Comparison of ENCODE assay signal across 9 cellular contexts in the genomic region with DNA sequence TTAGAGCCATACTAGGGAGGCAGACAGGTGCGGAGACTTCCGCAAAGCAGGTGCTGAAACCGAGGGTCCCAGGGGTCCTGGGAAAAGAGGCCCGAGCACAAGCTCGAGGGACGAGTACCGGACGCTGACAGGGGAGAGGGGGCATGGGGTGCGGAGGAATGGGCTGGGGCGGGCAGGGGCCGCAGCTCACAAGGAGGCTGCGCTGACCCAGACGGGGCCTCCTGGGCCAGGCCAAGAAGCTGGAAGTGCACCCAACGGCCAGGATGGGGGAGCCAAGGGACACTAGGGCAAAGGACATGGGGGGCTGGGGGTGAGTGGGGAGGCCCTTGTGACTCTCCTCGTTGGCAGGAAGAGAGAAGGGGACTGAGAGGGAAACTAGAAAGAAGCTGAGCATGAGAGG. TPM values are rescaled to one million over a fixed set of nuclear protein-coding genes. Genes with fewer than 3 reads are reported as not detected.
DNase-seq lines count a peak whose midpoint lies in the region; ATAC-seq and TF ChIP-seq lines count a peak whose summit lies in the region.
"Had no signal": no experiment of that assay in that cellular context is flagged by ENCODE, and none has a peak within 500 bp of the region (broad histone marks: within the 10 kb centered on the region; RNA-seq: fewer than 3 reads in every experiment).

No MANE protein-coding gene starts in this region.

- no peak for TF ChIP-seq EP300 in ovary (IDR thresholded peaks at IDR 0.05)

- no peak overlapping the region for H3K27ac ChIP-seq in ovary

- no peaks in the 10 kb centered on the region for H3K36me3 Mint-ChIP-seq in stimulated activated naive CD8-positive, alpha-beta T cell treated with anti-CD3 and anti-CD28 coated beads, Interleukin-15, Interleukin-2, amounts not matched to agents 100 ng/mL and 50 ng/mL, for 24 hours (ENCODE audit: low read depth)
- peaks cover 27% of the 10 kb centered on the region for H3K36me3 Mint-ChIP-seq in activated B cell treated with CpG ODN at 0.5 μM for 24 hours (ENCODE audit: low read depth)
- no peaks in the 10 kb centered on the region for H3K36me3 Mint-ChIP-seq in immature natural killer cell

- CTCF ChIA-PET in activated B cell treated with CpG ODN at 0.5 μM for 24 hours (lab: Charles Lee): no interaction called here

- H3K36me3 ChIP-seq in ovary: no peaks in the 10 kb centered on the region

- H3K4me1 Mint-ChIP-seq in stimulated activated naive CD8-positive, alpha-beta T cell treated with anti-CD3 and anti-CD28 coated beads, Interleukin-15, Interleukin-2, amounts not matched to agents 100 ng/mL and 50 ng/mL, for 24 hours (ENCODE audit: low read depth): peaks cover 60% of the 10 kb centered on the region
- H3K4me1 Mint-ChIP-seq in activated B cell treated with CpG ODN at 0.5 μM for 24 hours (peaks cover 40% of the 10 kb centered on the region), immature natural killer cell (peaks cover 28 to 34% of the 10 kb centered on the region in 2 donors)

- no peaks in the 10 kb centered on the region for H3K9me3 Mint-ChIP-seq in stimulated activated naive CD8-positive, alpha-beta T cell treated with anti-CD3 and anti-CD28 coated beads, Interleukin-15, Interleukin-2, amounts not matched to agents 100 ng/mL and 50 ng/mL, for 24 hours
- H3K9me3 Mint-ChIP-seq in activated B cell treated with CpG ODN at 0.5 μM for 24 hours (no peaks in the 10 kb centered on the region), immature natural killer cell (no peaks in the 10 kb centered on the region)

- no peak overlapping the region for H3K4me3 ChIP-seq in ovary

- intact Hi-C loops in activated B cell treated with CpG ODN at 0.5 μM for 24 hours (cut with micrococcal nuclease): no loop called here
- intact Hi-C loops in ovary (cut with DNase I): no loop called here

- ATAC-seq in stimulated activated naive CD8-positive, alpha-beta T cell treated with anti-CD3 and anti-CD28 coated beads, Interleukin-15, Interleukin-2, amounts not matched to agents 100 U/mL and 50 U/mL, for 24 hours: no peak
- ATAC-seq in activated B cell treated with CpG ODN at 0.5 μM for 24 hours (ENCODE audit: low read depth) (no peak), HG03521 (IDR thresholded peaks at IDR 0.05; ENCODE audit: unreplicated experiment) (no peak), GM18519 (IDR thresholded peaks at IDR 0.05; ENCODE audit: low FRiP score, unreplicated experiment) (no peak)

- H3K27me3 Mint-ChIP-seq in stimulated activated naive CD8-positive, alpha-beta T cell treated with anti-CD3 and anti-CD28 coated beads, Interleukin-15, Interleukin-2, amounts not matched to agents 100 ng/mL and 50 ng/mL, for 24 hours: no peaks in the 10 kb centered on the region
- H3K27me3 Mint-ChIP-seq in activated B cell treated with CpG ODN at 0.5 μM for 24 hours (no peaks in the 10 kb centered on the region), immature natural killer cell (ENCODE audit: low read depth in 3 of 3) (peaks cover 3 to 11% (median 4%) of the 10 kb centered on the region in 3 donors)

- POLR2A ChIA-PET in activated B cell treated with CpG ODN at 0.5 μM for 24 hours (lab: Charles Lee): interaction anchor here (0.6 to 2.9 kb wide), 8 partner anchors 8 to 176 kb away, joined by 3 to 48 read pairs (median 4); a partner anchor contains a TSS

- no peak for TF ChIP-seq POLR2A in ovary (IDR thresholded peaks at IDR 0.05)

- H3K27me3 ChIP-seq in ovary: no peaks in the 10 kb centered on the region

- no peak for TF ChIP-seq CTCF in activated B cell treated with CpG ODN at 0.5 μM for 24 hours (IDR thresholded peaks at IDR 0.05)
- TF ChIP-seq CTCF in ovary (IDR thresholded peaks at IDR 0.05): no peak

- WGBS in ovary, 3 donors: 84 to 86% (median 85%) methylated on average over 15 of the region's 15 CpGs

- H3K4me1 ChIP-seq in ovary (ENCODE audit: insufficient read depth): peaks cover 8% of the 10 kb centered on the region

- peak overlapping the region; percentile 93 for H3K4me3 Mint-ChIP-seq in stimulated activated naive CD8-positive, alpha-beta T cell treated with anti-CD3 and anti-CD28 coated beads, Interleukin-15, Interleukin-2, amounts not matched to agents 100 ng/mL and 50 ng/mL, for 24 hours
- peak overlapping the region; percentile 90 for H3K4me3 Mint-ChIP-seq in activated B cell treated with CpG ODN at 0.5 μM for 24 hours
- peak overlapping the region; percentile 85 to 93 (median 89) for H3K4me3 Mint-ChIP-seq in immature natural killer cell

- H3K27ac Mint-ChIP-seq in stimulated activated naive CD8-positive, alpha-beta T cell treated with anti-CD3 and anti-CD28 coated beads, Interleukin-15, Interleukin-2, amounts not matched to agents 100 ng/mL and 50 ng/mL, for 24 hours: peak overlapping the region; percentile 76
- H3K27ac Mint-ChIP-seq in activated B cell treated with CpG ODN at 0.5 μM for 24 hours (peak overlapping the region; percentile 50), immature natural killer cell (peak overlapping the region; percentile 16 to 81 (median 74))

- no peak for DNase-seq in stimulated activated naive CD8-positive, alpha-beta T cell treated with anti-CD3 and anti-CD28 coated beads, Interleukin-15, Interleukin-2, amounts not matched to agents 100 U/mL and 50 U/mL, for 24 hours
- DNase-seq in activated B cell treated with CpG ODN at 0.5 μM for 24 hours (no peak), immature natural killer cell (no peak), RKO (ENCODE audit: low spot score) (no peak), ovary (no peak)
- DNase-seq: NCI-H510A treated with DMSO at 0.1 percent for 48 hours had no signal

- no peaks in the 10 kb centered on the region for H3K9me3 ChIP-seq in ovary

RNA-seq across cellular contexts. Expression of a gene that starts 1.8 kb away (rescaled TPM):
- 173 and 184 TPM in 2 replicates for total RNA-seq in activated B cell treated with CpG ODN at 0.5 μM for 24 hours
- 100 to 1,000 TPM; 182 to 288 (median 237) TPM for polyA plus RNA-seq in immature natural killer cell
- total RNA-seq in ovary: 100 to 1,000 TPM in 5 of 7 donors, 10 to 100 TPM in 2; 88.2 to 157 (median 140) TPM
- 100 to 1,000 TPM in 1 of 2 donors, 10 to 100 TPM in 1; 11.1 to 119 TPM for polyA plus RNA-seq in ovary

RNA-seq across cellular contexts. Expression of a gene that starts 10.5 kb away (rescaled TPM):
- total RNA-seq in activated B cell treated with CpG ODN at 0.5 μM for 24 hours (213 and 218 TPM in 2 replicates), ovary (100 to 1,000 TPM; 189 to 309 (median 247) TPM)
- polyA plus RNA-seq in immature natural killer cell (100 to 1,000 TPM; 225 to 320 (median 280) TPM), ovary (100 to 1,000 TPM; 239 to 450 TPM)

RNA-seq across cellular contexts. Expression of a gene that starts 26.4 kb away (rescaled TPM):
- total RNA-seq in activated B cell treated with CpG ODN at 0.5 μM for 24 hours: 266 and 312 TPM in 2 replicates
- polyA plus RNA-seq in immature natural killer cell: 100 to 1,000 TPM; 164 to 417 (median 169) TPM
- total RNA-seq in ovary: 10 to 100 TPM in 2 of 7 donors, 1 to 10 TPM in 5; 2.7 to 10.6 (median 8.9) TPM
- 1 to 10 TPM; 1.0 to 5.1 TPM for polyA plus RNA-seq in ovary

RNA-seq across cellular contexts. Expression of a gene that starts 53.4 kb away (rescaled TPM):
- 164 and 188 TPM in 2 replicates for total RNA-seq in activated B cell treated with CpG ODN at 0.5 μM for 24 hours
- 10 to 100 TPM in 1 of 3 donors, 1 to 10 TPM in 2; 4.5 to 13.3 (median 5.2) TPM for polyA plus RNA-seq in immature natural killer cell
- 10 to 100 TPM in 1 of 7 donors, 1 to 10 TPM in 6; 1.5 to 10.5 (median 2.6) TPM for total RNA-seq in ovary
- polyA plus RNA-seq in ovary: 1 to 10 TPM; 1.4 to 1.9 TPM

Comparison
In these comparisons a context has a peak if more than half of its experiments do, and no peak if none do; other contexts are left out.
1. RNA of a gene that starts 26.4 kb away (total RNA-seq): 266 to 312 TPM in activated B cell treated with CpG ODN at 0.5 μM for 24 hours; 2.7 to 10.6 TPM in ovary; every median in the first group is over 10 times any median in the second.
2. Peak in every context shown above with its lines, with median percentiles within 50 percentile points of each other: H3K27ac Mint-ChIP-seq and H3K4me3 Mint-ChIP-seq.